Comparison of ENCODE assay signal across 8 cellular contexts in the genomic region with DNA sequence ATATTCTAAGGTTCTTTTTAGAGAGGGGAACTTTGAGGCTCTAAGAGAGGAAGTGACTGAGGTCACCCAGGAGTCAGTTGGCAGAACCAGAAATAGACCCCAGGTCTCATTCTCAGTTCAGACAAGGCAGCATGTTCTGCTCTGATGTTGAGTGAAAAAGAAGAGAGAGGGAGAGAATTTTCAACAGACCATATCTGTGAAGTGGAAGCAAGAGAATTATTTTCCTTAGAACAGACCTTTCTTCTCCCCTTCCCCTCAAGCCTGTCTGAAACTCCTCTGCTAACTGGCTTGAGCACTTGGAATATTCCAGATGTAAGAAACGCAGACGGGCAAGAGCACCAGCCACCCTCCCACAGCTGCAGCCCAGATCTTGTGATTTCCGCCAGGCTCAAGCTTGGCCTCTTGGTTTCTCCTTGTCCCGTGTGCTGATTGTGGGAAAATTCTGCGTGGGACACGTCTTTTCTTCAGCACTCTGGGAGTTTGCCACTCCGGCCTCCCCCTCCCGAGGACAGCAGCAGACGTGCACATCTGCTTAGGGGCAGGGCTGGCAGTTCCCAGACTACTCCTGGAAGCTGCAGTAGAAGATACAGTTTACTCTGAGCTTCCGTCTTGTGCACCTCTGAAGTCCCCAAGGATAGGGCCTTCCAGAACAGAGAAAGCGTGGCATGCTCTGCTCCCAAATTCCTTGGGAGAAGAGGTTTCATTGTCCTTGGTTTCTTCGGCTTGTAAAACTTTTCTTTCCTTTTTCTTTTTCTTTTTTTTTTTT.
DNase-seq lines count a peak whose midpoint lies in the region; ATAC-seq and TF ChIP-seq lines count a peak whose summit lies in the region.

No MANE protein-coding gene starts in this region.

- ATAC-seq in GM19468 (IDR thresholded peaks at IDR 0.05; ENCODE audit: extremely low read depth, unreplicated experiment): peak; percentile 97
- peak; percentile 92 for ATAC-seq in HG03442 (IDR thresholded peaks at IDR 0.05; ENCODE audit: unreplicated experiment)
- peak; percentile 39 for ATAC-seq in activated naive CD8-positive, alpha-beta T cell treated with anti-CD3 and anti-CD28 coated beads, Interleukin-2, amount 50 U/mL, for 24 hours

- peak overlapping the region; percentile 30 for H3K4me3 ChIP-seq in GM12864 (ENCODE audit: low read depth, low read length)

- DNase-seq in GM12864 (ENCODE audit: low read depth) (peak; percentile 77), SW 1271 (lab: John Stamatoyannopoulos, UW) (no peak), NCI-H146 (lab: John Stamatoyannopoulos, UW) (no peak), NCI-H1436 (lab: John Stamatoyannopoulos, UW) (no peak)
- DNase-seq in activated naive CD8-positive, alpha-beta T cell treated with anti-CD3 and anti-CD28 coated beads, Interleukin-2, amount 50 U/mL, for 24 hours: no peak
- DNase-seq in stimulated activated CD4-positive, alpha-beta T cell treated with anti-CD3 and anti-CD28 coated beads, Interleukin-4, amount 100 ng/mL, for 4 hours: no peak

- H3K27ac Mint-ChIP-seq in activated naive CD8-positive, alpha-beta T cell treated with anti-CD3 and anti-CD28 coated beads, Interleukin-2, amount 50 U/mL, for 24 hours: peak overlapping the region; percentile 91

- H3K27me3 Mint-ChIP-seq in activated naive CD8-positive, alpha-beta T cell treated with anti-CD3 and anti-CD28 coated beads, Interleukin-2, amount 50 U/mL, for 24 hours: no peaks in the 10 kb centered on the region

- peaks cover 3% of the 10 kb centered on the region for H3K36me3 Mint-ChIP-seq in activated naive CD8-positive, alpha-beta T cell treated with anti-CD3 and anti-CD28 coated beads, Interleukin-2, amount 50 U/mL, for 24 hours (ENCODE audit: low read depth)

- no peaks in the 10 kb centered on the region for H3K9me3 Mint-ChIP-seq in activated naive CD8-positive, alpha-beta T cell treated with anti-CD3 and anti-CD28 coated beads, Interleukin-2, amount 50 U/mL, for 24 hours

- H3K4me3 Mint-ChIP-seq in activated naive CD8-positive, alpha-beta T cell treated with anti-CD3 and anti-CD28 coated beads, Interleukin-2, amount 50 U/mL, for 24 hours: peak overlapping the region; percentile 63

- peaks cover 83% of the 10 kb centered on the region for H3K4me1 Mint-ChIP-seq in activated naive CD8-positive, alpha-beta T cell treated with anti-CD3 and anti-CD28 coated beads, Interleukin-2, amount 50 U/mL, for 24 hours

- TF ChIP-seq CTCF in GM12864 (IDR thresholded peaks at IDR 0.05; ENCODE audit: low read depth, low read length, missing control alignments): no peak

Comparison
In these comparisons a context has a peak if more than half of its experiments do, and no peak if none do; other contexts are left out.
1. ATAC-seq: peak in every context shown above with its lines; median percentile 97 in GM19468; 92 in HG03442; 39 in activated naive CD8-positive, alpha-beta T cell treated with anti-CD3 and anti-CD28 coated beads, Interleukin-2, amount 50 U/mL, for 24 hours.